ENCODE assay signal across 10 cellular contexts in genomic region chr20:50848341-50848808, GRCh38. TPM values are rescaled to one million over a fixed set of nuclear protein-coding genes. Genes with fewer than 3 reads are reported as not detected.
A peak's percentile ranks its signal among the peaks of the same experiment; 100 is the strongest.
DNase-seq lines count a peak whose midpoint lies in the region; ATAC-seq, FAIRE-seq and TF ChIP-seq lines count a peak whose summit lies in the region.
"Had no signal": no experiment of that assay in that cellular context is flagged by ENCODE, and none has a peak within 500 bp of the region (broad histone marks: within the 10 kb centered on the region; RNA-seq: fewer than 3 reads in every experiment).

No MANE protein-coding gene starts in this region.

- H3K27ac ChIP-seq in body of pancreas, result peak overlapping the region; percentile 46 to 88 (median 70)
- no peak overlapping the region for H3K27ac ChIP-seq in subcutaneous abdominal adipose tissue (ENCODE audit: low read depth, low read length)
- H3K27ac ChIP-seq: cardiac muscle cell had no signal

- no peaks in the 10 kb centered on the region for H3K27me3 Mint-ChIP-seq in activated CD4-positive, alpha-beta T cell treated with anti-CD3 and anti-CD28 coated beads, Interleukin-2, amount 10 ng/mL, durations not matched to agents 24 days and 14 days

- TF ChIP-seq CTCF in body of pancreas (IDR thresholded peaks at IDR 0.05), result no peak

- H3K27ac Mint-ChIP-seq in activated CD4-positive, alpha-beta T cell treated with anti-CD3 and anti-CD28 coated beads, Interleukin-2, amount 10 ng/mL, durations not matched to agents 24 days and 14 days, result no peak overlapping the region

- FAIRE-seq in GM19239 (lab: Jason Lieb, UNC), result no peak

- TF ChIP-seq POLR2A in body of pancreas (IDR thresholded peaks at IDR 0.05), result no peak

- no peak overlapping the region for H3K4me3 Mint-ChIP-seq in activated CD4-positive, alpha-beta T cell treated with anti-CD3 and anti-CD28 coated beads, Interleukin-2, amount 10 ng/mL, durations not matched to agents 24 days and 14 days

- H3K4me3 ChIP-seq in body of pancreas (no peak overlapping the region), subcutaneous abdominal adipose tissue (ENCODE audit: low read depth in 1 of 5, low read length in 5 of 5) (peak overlapping the region; percentile 5 to 42 (median 23))
- H3K4me3 ChIP-seq: cardiac muscle cell, mucosa of descending colon had no signal

- H3K27me3 ChIP-seq in body of pancreas (no peaks in the 10 kb centered on the region), subcutaneous abdominal adipose tissue (ENCODE audit: control insufficient read depth in 5 of 5, insufficient read depth in 4 of 5, low read length in 5 of 5) (peaks cover 0 to 10% (median 5%) of the 10 kb centered on the region in 5 donors)
- H3K27me3 ChIP-seq: cardiac muscle cell had no signal

- no peaks in the 10 kb centered on the region for H3K36me3 ChIP-seq in body of pancreas (replicated peaks in 1 of 2; ENCODE audit: insufficient read depth in 1 of 2, low read depth in 2 of 2)
- H3K36me3 ChIP-seq in subcutaneous abdominal adipose tissue (ENCODE audit: control insufficient read depth in 5 of 5, insufficient read depth in 5 of 5, low read length in 5 of 5), result no peaks in the 10 kb centered on the region
- H3K36me3 ChIP-seq: cardiac muscle cell had no signal

- peak overlapping the region in 1 of 5 donors; percentile 38 for H3K9ac ChIP-seq in subcutaneous abdominal adipose tissue (ENCODE audit: low read length in 5 of 5)

- no peaks in the 10 kb centered on the region for H3K9me3 ChIP-seq in body of pancreas
- H3K9me3 ChIP-seq in subcutaneous abdominal adipose tissue (ENCODE audit: control insufficient read depth in 5 of 5, low read length in 5 of 5), result no peaks in the 10 kb centered on the region
- H3K9me3 ChIP-seq: mucosa of descending colon had no signal

- peaks cover 11% of the 10 kb centered on the region for H3K4me1 Mint-ChIP-seq in activated CD4-positive, alpha-beta T cell treated with anti-CD3 and anti-CD28 coated beads, Interleukin-2, amount 10 ng/mL, durations not matched to agents 24 days and 14 days

- H3K4me1 ChIP-seq in body of pancreas (peaks cover 19% of the 10 kb centered on the region), subcutaneous abdominal adipose tissue (ENCODE audit: control insufficient read depth in 5 of 5, insufficient read depth in 5 of 5, low read length in 5 of 5) (peaks cover 0 to 14% (median 13%) of the 10 kb centered on the region in 5 donors)

- DNase-seq in NCI-H226 (peak; percentile 77), body of pancreas (peak; percentile 54 to 77 (median 68)), kidney tubule cell (ENCODE audit: low spot score) (peak; percentile 12), left colon (no peak), GM19239 (ENCODE audit: insufficient read length, low spot score) (no peak)
- DNase-seq in activated CD4-positive, alpha-beta T cell treated with anti-CD3 and anti-CD28 coated beads, Interleukin-2, amount 10 ng/mL, durations not matched to agents 24 days and 14 days, result no peak
- DNase-seq: mucosa of descending colon had no signal

- no peaks in the 10 kb centered on the region for H3K9me3 Mint-ChIP-seq in activated CD4-positive, alpha-beta T cell treated with anti-CD3 and anti-CD28 coated beads, Interleukin-2, amount 10 ng/mL, durations not matched to agents 24 days and 14 days

- WGBS in body of pancreas, 2 donors, result 25 to 53% methylated on average over 5 to 8 of the region's 8 CpGs

- ATAC-seq in body of pancreas (peak; percentile 83), HG03045 (IDR thresholded peaks at IDR 0.05; ENCODE audit: unreplicated experiment) (no peak), left colon (no peak)

- intact Hi-C loops in body of pancreas (cut with DNase I), result no loop called here
- intact Hi-C loops in left colon (cut with DNase I, micrococcal nuclease), result no loop called here
- intact Hi-C loops in activated CD4-positive, alpha-beta T cell treated with anti-CD3 and anti-CD28 coated beads, Interleukin-2, amount 10 ng/mL, durations not matched to agents 24 days and 14 days (cut with micrococcal nuclease), result no loop called here

- no peaks in the 10 kb centered on the region for H3K36me3 Mint-ChIP-seq in activated CD4-positive, alpha-beta T cell treated with anti-CD3 and anti-CD28 coated beads, Interleukin-2, amount 10 ng/mL, durations not matched to agents 24 days and 14 days (ENCODE audit: low read depth)

RNA-seq across cellular contexts. Expression of gene BCAS4, which starts 53.5 kb away (rescaled TPM):
- total RNA-seq in body of pancreas, result 1 to 10 TPM in 1 of 2 donors, under 1 TPM in 1; under 0.01 to 2.3 TPM
- total RNA-seq in left colon, result 1 to 10 TPM in 1 of 2 donors, under 1 TPM in 1; 0.85 to 2.8 TPM
- total RNA-seq in activated CD4-positive, alpha-beta T cell treated with anti-CD3 and anti-CD28 coated beads, Interleukin-2, amount 10 ng/mL, durations not matched to agents 24 days and 14 days, result 7.2 and 8.4 TPM in 2 replicates

Comparison
In these comparisons a context has a peak if more than half of its experiments do, and no peak if none do; other contexts are left out.
1. DNase-seq: peak in NCI-H226 (single experiment), body of pancreas (4 of 4) and kidney tubule cell (single experiment); none in left colon (0 of 2), GM19239 (single experiment) and activated CD4-positive, alpha-beta T cell treated with anti-CD3 and anti-CD28 coated beads, Interleukin-2, amount 10 ng/mL, durations not matched to agents 24 days and 14 days (single experiment).
2. H3K4me3 ChIP-seq: peak in subcutaneous abdominal adipose tissue (5 of 5); none in body of pancreas (0 of 2).